8 cellular contexts compared by ENCODE assay signal in the genomic region with DNA sequence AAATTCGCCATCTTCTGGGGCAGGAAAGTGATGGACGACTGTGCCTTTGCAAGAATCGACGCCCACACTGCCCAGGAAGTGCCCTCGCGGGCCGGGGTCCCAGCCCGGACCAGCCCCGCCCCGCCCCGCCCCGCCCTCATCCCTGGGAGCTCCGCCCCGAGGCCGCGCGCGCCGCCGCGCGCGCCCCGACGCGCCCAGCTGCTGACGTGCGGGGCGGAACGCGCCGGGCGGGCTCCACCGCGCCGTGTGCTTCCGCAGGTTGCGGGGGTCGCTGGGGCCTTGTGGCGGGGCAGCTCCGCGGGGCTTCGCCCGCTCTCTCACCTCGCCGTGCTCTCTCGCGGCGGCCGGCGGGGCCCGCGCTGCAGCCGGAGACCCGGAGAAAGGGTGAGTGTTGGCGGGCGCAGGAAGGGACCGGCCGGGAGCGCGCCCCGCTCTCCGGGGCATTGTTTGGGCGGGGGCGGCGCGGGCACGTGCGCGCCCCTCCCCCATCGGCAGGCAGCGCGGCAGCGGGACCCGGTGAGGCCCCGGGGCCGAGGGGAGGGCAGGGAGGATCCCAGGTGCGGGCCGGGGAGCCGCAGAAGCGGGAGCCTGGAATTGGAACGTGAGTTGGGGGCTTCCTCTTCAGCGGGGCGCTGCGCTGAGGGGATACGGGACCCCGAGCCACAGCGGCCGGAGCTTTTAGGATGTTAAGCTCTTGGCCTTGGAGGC. TPM values are rescaled to one million over a fixed set of nuclear protein-coding genes. Genes with fewer than 3 reads are reported as not detected.
A peak's percentile ranks its signal among the peaks of the same experiment; 100 is the strongest.
DNase-seq lines count a peak whose midpoint lies in the region; ATAC-seq and TF ChIP-seq lines count a peak whose summit lies in the region.

YEATS2 (plus strand) TSS at position 188 of the 708 bp plus-strand sequence. CDS start 17,366 bp downstream, outside the sequence.

- ATAC-seq in GM18858 (IDR thresholded peaks at IDR 0.05; ENCODE audit: unreplicated experiment) (peak; percentile 57), HG03060 (IDR thresholded peaks at IDR 0.05; ENCODE audit: low read depth, unreplicated experiment) (peak; percentile 45)

- H3K27me3 ChIP-seq in ACC112 (ENCODE audit: insufficient read depth, low read length), result no peaks in the 10 kb centered on the region

- peaks cover 45% of the 10 kb centered on the region for H3K4me1 Mint-ChIP-seq in chondrocyte (ENCODE audit: low read depth)

- H3K27me3 Mint-ChIP-seq in chondrocyte (ENCODE audit: low read depth), result no peaks in the 10 kb centered on the region

- H3K4me3 ChIP-seq in ACC112 (ENCODE audit: low read depth, low read length), result peak within 1 kb of the TSS; percentile 99

- peak; percentile 77 for DNase-seq in NCI-H345 treated with DMSO at 0.1 percent for 48 hours (lab: John Stamatoyannopoulos, UW; ENCODE audit: unreplicated experiment)
- peak; percentile 78 for DNase-seq in activated CD4-positive, CD25-positive, alpha-beta regulatory T cell treated with anti-CD3 and anti-CD28 coated beads, Interleukin-2, amount 50 U/mL, for 72 hours
- no peak for DNase-seq in chondrocyte (ENCODE audit: low spot score)
- DNase-seq in kidney tubule cell (ENCODE audit: low spot score), result peak; percentile 80
- peak; percentile 23 to 50 for DNase-seq in stimulated activated CD4-positive, alpha-beta T cell treated with anti-CD3 and anti-CD28 coated beads, Interleukin-1b, Interleukin-23, amount 100 ng/mL, for 1 hour (ENCODE audit: low read depth in 2 of 2)

- H3K27ac ChIP-seq in ACC112 (ENCODE audit: low read depth, low read length), result peak within 1 kb of the TSS; percentile 74

- no peak for TF ChIP-seq CTCF in chondrocyte (IDR thresholded peaks at IDR 0.05)

- H3K79me2 ChIP-seq in ACC112 (ENCODE audit: control insufficient read depth, insufficient read depth, low read length, unreplicated experiment), result peaks cover 54% of the 10 kb centered on the region

- H3K27ac Mint-ChIP-seq in chondrocyte (ENCODE audit: unreplicated experiment), result peak within 1 kb of the TSS; percentile 92

- no peaks in the 10 kb centered on the region for H3K9me3 Mint-ChIP-seq in chondrocyte (ENCODE audit: low read depth)

- H3K36me3 ChIP-seq in ACC112 (ENCODE audit: insufficient read depth, low read length), result peaks cover 5% of the 10 kb centered on the region; the same call in 1 of the 2 replicates

- H2AFZ ChIP-seq in ACC112 (ENCODE audit: low read length, unreplicated experiment), result peak within 1 kb of the TSS; percentile 99

- peaks cover 17% of the 10 kb centered on the region for H3K4me1 ChIP-seq in ACC112 (ENCODE audit: control insufficient read depth, insufficient read depth, low read length, unreplicated experiment)

- H3K4me3 Mint-ChIP-seq in chondrocyte (ENCODE audit: unreplicated experiment), result peak within 1 kb of the TSS; percentile 83

- peaks cover 4% of the 10 kb centered on the region for H3K36me3 Mint-ChIP-seq in chondrocyte (ENCODE audit: low read depth)

RNA-seq across cellular contexts. Expression of gene YEATS2, which starts in this region (rescaled TPM):
- 36.3 to 40.9 TPM (median 38.2 TPM) in 3 replicates for total RNA-seq in chondrocyte
